Comparison of ENCODE assay signal across 21 cellular contexts in the genomic region with DNA sequence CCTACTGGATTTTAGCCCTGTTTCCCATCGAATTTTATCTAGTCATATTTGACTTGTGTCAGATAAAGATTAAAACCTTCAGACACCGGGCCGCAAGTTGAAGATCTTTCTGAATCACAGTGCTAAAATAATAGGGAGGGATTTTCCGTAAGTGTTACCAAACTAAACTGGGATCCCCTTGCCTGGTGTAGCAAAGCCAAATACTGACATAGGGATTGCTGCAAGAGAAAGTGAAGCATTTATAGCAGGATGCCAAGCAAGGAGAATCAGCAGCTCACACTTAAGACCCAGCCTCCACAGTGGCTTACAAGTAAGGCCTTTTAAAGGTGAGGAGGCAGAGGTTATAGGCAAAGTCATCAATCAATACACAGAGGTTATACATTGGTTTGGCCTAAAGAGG.
DNase-seq lines count a peak whose midpoint lies in the region; ATAC-seq and TF ChIP-seq lines count a peak whose summit lies in the region.
"Had no signal": no experiment of that assay in that cellular context is flagged by ENCODE, and none has a peak within 500 bp of the region (broad histone marks: within the 10 kb centered on the region; RNA-seq: fewer than 3 reads in every experiment).

No MANE protein-coding gene starts in this region.

- H2BK120ac ChIP-seq in trophoblast cell (ENCODE audit: insufficient read depth, low read length, poor library complexity): peak overlapping the region; percentile 24

- TF ChIP-seq CTCF in left ventricle myocardium inferior (IDR thresholded peaks at IDR 0.05; ENCODE audit: borderline replicate concordance) (no peak), heart left ventricle (IDR thresholded peaks at IDR 0.05) (no peak), glutamatergic neuron (IDR thresholded peaks at IDR 0.05; ENCODE audit: partially characterized antibody, unreplicated experiment) (no peak)

- H4K8ac ChIP-seq in trophoblast cell (ENCODE audit: low read depth, low read length): peak overlapping the region; percentile 11

- peak overlapping the region; percentile 23 for H3K18ac ChIP-seq in trophoblast cell (ENCODE audit: low read length)

- no peak overlapping the region for H3K9ac ChIP-seq in trophoblast cell (ENCODE audit: low read length)
- H3K9ac ChIP-seq: KMS-11 had no signal

- POLR2A ChIA-PET in CD4-positive, alpha-beta memory T cell (lab: Charles Lee; ENCODE audit: partially characterized antibody): no interaction called here

- H3K4me2 ChIP-seq in trophoblast cell (ENCODE audit: low read length): no peak overlapping the region
- H3K4me2 ChIP-seq: KMS-11 had no signal

- H2BK12ac ChIP-seq in trophoblast cell (ENCODE audit: low read length): peak overlapping the region; percentile 82

- H2AFZ ChIP-seq in trophoblast cell (ENCODE audit: insufficient read depth, low read length, poor library complexity): no peak overlapping the region

- peak overlapping the region; percentile 57 for H4K91ac ChIP-seq in trophoblast cell (ENCODE audit: low read depth, low read length)

- H4K12ac ChIP-seq in trophoblast cell (ENCODE audit: low read depth, low read length): no peak overlapping the region

- no peak overlapping the region for H3K27ac Mint-ChIP-seq in CD4-positive, alpha-beta memory T cell
- no peak overlapping the region for H3K27ac Mint-ChIP-seq in glutamatergic neuron (ENCODE audit: unreplicated experiment)
- H3K27ac Mint-ChIP-seq: B cell had no signal

- no peak for TF ChIP-seq POLR2A in heart left ventricle (IDR thresholded peaks at IDR 0.05)

- no peak overlapping the region for H2AK5ac ChIP-seq in trophoblast cell (ENCODE audit: low read length)

- no peak overlapping the region for H3K23ac ChIP-seq in trophoblast cell (ENCODE audit: low read length)

- no peaks in the 10 kb centered on the region for H3K9me3 ChIP-seq in left ventricle myocardium inferior (replicated peaks)
- no peaks in the 10 kb centered on the region for H3K9me3 ChIP-seq in heart left ventricle
- no peaks in the 10 kb centered on the region for H3K9me3 ChIP-seq in trophoblast cell (ENCODE audit: insufficient read depth, low read depth, low read length)
- H3K9me3 ChIP-seq in CD4-positive, alpha-beta memory T cell (ENCODE audit: control insufficient read depth in 1 of 2, low read length in 2 of 2): no peaks in the 10 kb centered on the region

- DNase-seq in left ventricle myocardium inferior (no peak), heart left ventricle (no peak), trophoblast cell (no peak), superior temporal gyrus (ENCODE audit: extremely low spot score) (peak; percentile 31), glutamatergic neuron (no peak)
- no peak for DNase-seq in CD4-positive, alpha-beta memory T cell
- DNase-seq in stimulated activated naive CD8-positive, alpha-beta T cell treated with anti-CD3 and anti-CD28 coated beads, Interleukin-15, Interleukin-2, amounts not matched to agents 100 U/mL and 50 U/mL, for 24 hours: no peak
- DNase-seq: COR-L47, DMS 273 treated with DMSO at 0.1 percent for 48 hours, DND-41, MV-4-11, NCI-H187 treated with DMSO at 0.1 percent for 48 hours, NCI-H226, NCI-H524, NCI-H82, OCI-M1, SHP77 had no signal

- H3K4ac ChIP-seq in trophoblast cell (ENCODE audit: low read depth, low read length): no peak overlapping the region

- no peak overlapping the region for H3K14ac ChIP-seq in trophoblast cell (ENCODE audit: low read length)

- H3K79me1 ChIP-seq in trophoblast cell (ENCODE audit: low read length): peaks cover 13% of the 10 kb centered on the region

- H3K4me3 ChIP-seq in left ventricle myocardium inferior (no peak overlapping the region), heart left ventricle (no peak overlapping the region), trophoblast cell (ENCODE audit: low read depth, low read length) (no peak overlapping the region)
- no peak overlapping the region for H3K4me3 ChIP-seq in CD4-positive, alpha-beta memory T cell (ENCODE audit: low read length in 2 of 2)

- H3K79me2 ChIP-seq in trophoblast cell (ENCODE audit: control insufficient read depth, insufficient read depth, low read length, poor library complexity): no peaks in the 10 kb centered on the region

- ATAC-seq in heart left ventricle (no peak), GM18498 (IDR thresholded peaks at IDR 0.05; ENCODE audit: unreplicated experiment) (no peak)
- ATAC-seq in stimulated activated naive CD8-positive, alpha-beta T cell treated with anti-CD3 and anti-CD28 coated beads, Interleukin-15, Interleukin-2, amounts not matched to agents 100 U/mL and 50 U/mL, for 24 hours: no peak

- whole genome bisulfite sequencing in heart left ventricle, 4 donors: 48 to 58% (median 51%) methylated on average over 4 of the region's 4 CpGs
- no CpG with 5 or more reads among the region's 4 CpGs for WGBS in trophoblast cell (ENCODE audit: extremely low coverage, insufficient coverage, insufficient read length)

- intact Hi-C loops in left ventricle myocardium inferior (cut with micrococcal nuclease) (loop anchor here (10.0 kb wide), 1 partner anchor 392 kb away; no protein-coding TSS in a partner anchor), heart left ventricle (cut with DNase I) (loop anchor here in 2 of 10 donors (10.0 kb wide), 2 partner anchors 402 to 542 kb away; a partner anchor contains a TSS)
- intact Hi-C loops in CD4-positive, alpha-beta memory T cell (cut with micrococcal nuclease): no loop called here

- H3K4me1 ChIP-seq in left ventricle myocardium inferior: peaks cover 68% of the 10 kb centered on the region
- H3K4me1 ChIP-seq in heart left ventricle: peaks cover 0 to 53% (median 14%) of the 10 kb centered on the region in 12 donors
- peaks cover 9 to 18% of the 10 kb centered on the region in 2 experiments for H3K4me1 ChIP-seq in trophoblast cell (ENCODE audit: control insufficient read depth in 1 of 2, insufficient read depth in 2 of 2, low read length in 2 of 2)
- no peaks in the 10 kb centered on the region for H3K4me1 ChIP-seq in CD4-positive, alpha-beta memory T cell (ENCODE audit: insufficient read depth, low read length)

- CTCF ChIA-PET in CD4-positive, alpha-beta memory T cell (lab: Charles Lee; ENCODE audit: partially characterized antibody): no interaction called here

- no peak overlapping the region for H2BK5ac ChIP-seq in trophoblast cell (ENCODE audit: low read depth, low read length, poor library complexity)

- H3K36me3 ChIP-seq in left ventricle myocardium inferior: no peaks in the 10 kb centered on the region
- H3K36me3 ChIP-seq in heart left ventricle: no peaks in the 10 kb centered on the region
- H3K36me3 ChIP-seq in trophoblast cell (ENCODE audit: control insufficient read depth in 1 of 2, insufficient read depth in 2 of 2, low read length in 2 of 2): no peaks in the 10 kb centered on the region
- H3K36me3 ChIP-seq in CD4-positive, alpha-beta memory T cell (ENCODE audit: insufficient read depth, low read length): no peaks in the 10 kb centered on the region

- H3K9me3 Mint-ChIP-seq in CD4-positive, alpha-beta memory T cell: no peaks in the 10 kb centered on the region
- H3K9me3 Mint-ChIP-seq in glutamatergic neuron (ENCODE audit: unreplicated experiment): no peaks in the 10 kb centered on the region

- H3K27me3 Mint-ChIP-seq in CD4-positive, alpha-beta memory T cell: peaks cover 2 to 4% of the 10 kb centered on the region in 2 donors
- no peaks in the 10 kb centered on the region for H3K27me3 Mint-ChIP-seq in glutamatergic neuron (ENCODE audit: unreplicated experiment)
- H3K27me3 Mint-ChIP-seq: B cell had no signal

- H3K4me1 Mint-ChIP-seq in CD4-positive, alpha-beta memory T cell: no peaks in the 10 kb centered on the region
- peaks cover 19% of the 10 kb centered on the region for H3K4me1 Mint-ChIP-seq in glutamatergic neuron (ENCODE audit: low read depth, unreplicated experiment)
- H3K4me1 Mint-ChIP-seq: B cell had no signal

- H3K27me3 ChIP-seq in left ventricle myocardium inferior (ENCODE audit: low read depth): no peaks in the 10 kb centered on the region
- no peaks in the 10 kb centered on the region for H3K27me3 ChIP-seq in heart left ventricle
- H3K27me3 ChIP-seq in trophoblast cell (ENCODE audit: insufficient read depth, low read length): no peaks in the 10 kb centered on the region
- no peaks in the 10 kb centered on the region for H3K27me3 ChIP-seq in CD4-positive, alpha-beta memory T cell (ENCODE audit: insufficient read depth, low read length)

- H3K36me3 Mint-ChIP-seq in CD4-positive, alpha-beta memory T cell: no peaks in the 10 kb centered on the region
- no peaks in the 10 kb centered on the region for H3K36me3 Mint-ChIP-seq in glutamatergic neuron (ENCODE audit: unreplicated experiment)

- H3K27ac ChIP-seq in left ventricle myocardium inferior (replicated peaks): peak overlapping the region; percentile 41
- peak overlapping the region in 6 of 12 donors; percentile 2 to 59 (median 18) for H3K27ac ChIP-seq in heart left ventricle
- H3K27ac ChIP-seq in trophoblast cell (ENCODE audit: low read depth, low read length): no peak overlapping the region
- H3K27ac ChIP-seq in CD4-positive, alpha-beta memory T cell (ENCODE audit: low read depth, low read length): no peak overlapping the region
- H3K27ac ChIP-seq: 22Rv1, KMS-11 had no signal

- H3K4me3 Mint-ChIP-seq in CD4-positive, alpha-beta memory T cell: no peak overlapping the region
- H3K4me3 Mint-ChIP-seq in glutamatergic neuron (ENCODE audit: unreplicated experiment): no peak overlapping the region
- H3K4me3 Mint-ChIP-seq: B cell had no signal
